In the genomic region with DNA sequence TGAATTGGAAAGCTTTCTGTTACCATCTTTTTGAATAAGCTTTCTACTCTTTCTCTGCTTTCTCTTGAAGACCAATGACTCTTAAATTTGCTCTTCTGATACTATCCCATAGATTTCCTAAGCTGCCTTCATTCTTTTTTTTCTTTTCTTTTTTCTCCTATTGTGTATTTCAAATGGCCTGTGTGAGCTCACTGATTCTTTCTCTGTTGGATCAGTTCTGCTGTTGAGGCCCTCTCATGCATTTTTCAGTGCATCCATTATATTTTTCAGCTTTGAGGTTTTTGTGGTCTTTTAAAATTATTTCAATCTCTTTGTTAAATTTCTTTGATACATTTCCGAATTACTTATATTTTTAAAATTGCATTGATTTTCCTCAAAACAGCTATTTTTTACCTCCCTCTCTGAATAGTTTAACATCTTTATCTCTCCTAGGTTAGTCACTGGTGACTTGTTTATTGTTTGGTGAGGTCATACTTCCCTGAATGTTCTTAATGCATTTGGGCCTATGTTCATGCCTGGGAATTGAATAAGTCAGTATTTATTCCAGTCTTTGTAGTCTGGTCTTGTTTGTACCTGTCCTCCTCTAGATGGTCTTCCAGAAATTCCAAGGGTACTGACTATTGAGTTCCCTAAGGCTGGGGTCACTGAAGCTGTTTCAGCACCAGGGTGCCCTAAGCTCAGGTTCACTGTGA, we compare ENCODE assay signal across 16 cellular contexts.
DNase-seq lines count a peak whose midpoint lies in the region; ATAC-seq and TF ChIP-seq lines count a peak whose summit lies in the region.
"Had no signal": no experiment of that assay in that cellular context is flagged by ENCODE, and none has a peak within 500 bp of the region (broad histone marks: within the 10 kb centered on the region; RNA-seq: fewer than 3 reads in every experiment).

No MANE protein-coding gene starts in this region.

- H3K27me3 ChIP-seq in mammary epithelial cell (ENCODE audit: insufficient read depth, low read length) (peaks cover 5% of the 10 kb centered on the region), RWPE2 (ENCODE audit: insufficient read depth, poor library complexity, severe bottlenecking) (peaks cover 28% of the 10 kb centered on the region), osteoblast (ENCODE audit: insufficient read depth, low read length) (peaks cover 38% of the 10 kb centered on the region), uterus (peaks cover 0 to 12% of the 10 kb centered on the region in 2 donors)
- H3K27me3 ChIP-seq: BLaER1 had no signal

- H3K9ac ChIP-seq in mammary epithelial cell (ENCODE audit: insufficient read depth, low read length) = no peak overlapping the region
- H3K9ac ChIP-seq: BLaER1 had no signal

- POLR2A ChIA-PET in MCF 10A (lab: Yijun Ruan, JAX) = no interaction called here

- peaks cover 5% of the 10 kb centered on the region for H3K36me3 Mint-ChIP-seq in MCF 10A (ENCODE audit: insufficient read depth, unreplicated experiment)
- no peaks in the 10 kb centered on the region for H3K36me3 Mint-ChIP-seq in T-helper 2 cell treated with Interferon-gamma antibody and Interleukin-4, amounts not matched to agents 5 μg/mL and 100 μg/mL, for 36 hours (ENCODE audit: low read depth)

- TF ChIP-seq POLR2A in uterus (IDR thresholded peaks at IDR 0.05) = no peak

- H3K9me3 Mint-ChIP-seq in MCF 10A (ENCODE audit: unreplicated experiment) = no peaks in the 10 kb centered on the region
- H3K9me3 Mint-ChIP-seq in T-helper 2 cell treated with Interferon-gamma antibody and Interleukin-4, amounts not matched to agents 5 μg/mL and 100 μg/mL, for 36 hours = peaks cover 8% of the 10 kb centered on the region

- intact Hi-C loops in mammary epithelial cell (cut with micrococcal nuclease) (loop anchor here (10.0 kb wide), 1 partner anchor 48 kb away; no protein-coding TSS in a partner anchor), MCF 10A (cut with micrococcal nuclease) (no loop called here), uterus (cut with DNase I; ENCODE audit: low total_unique reads) (no loop called here)

- H3K4me2 ChIP-seq in mammary epithelial cell (ENCODE audit: insufficient read depth, low read depth, low read length) = no peak overlapping the region
- H3K4me2 ChIP-seq in osteoblast (ENCODE audit: insufficient read depth, low read length) = no peak overlapping the region
- H3K4me2 ChIP-seq: BLaER1 had no signal

- H3K27ac ChIP-seq in mammary epithelial cell (ENCODE audit: insufficient read depth, low read depth, low read length) (no peak overlapping the region), RWPE2 (ENCODE audit: poor library complexity, severe bottlenecking) (no peak overlapping the region), epithelial cell of prostate (peak overlapping the region; percentile 47), osteoblast (ENCODE audit: low read depth, low read length) (no peak overlapping the region), uterus (no peak overlapping the region)
- H3K27ac ChIP-seq: 22Rv1, BLaER1 had no signal

- H4K20me1 ChIP-seq in mammary epithelial cell (ENCODE audit: insufficient read depth, low read length) = no peaks in the 10 kb centered on the region
- no peaks in the 10 kb centered on the region for H4K20me1 ChIP-seq in osteoblast (ENCODE audit: insufficient read depth, low read length)
- H4K20me1 ChIP-seq: BLaER1 had no signal

- 0 out of 3 replicates have a peak, but pooled peaks have one; percentile 19 for ATAC-seq in RWPE2 (ENCODE audit: low read depth)
- ATAC-seq: HCT116 had no signal

- H3K36me3 ChIP-seq in mammary epithelial cell (ENCODE audit: insufficient read depth, low read length) (no peaks in the 10 kb centered on the region), RWPE2 (ENCODE audit: low read depth) (no peaks in the 10 kb centered on the region), osteoblast (ENCODE audit: insufficient read depth, low read length) (no peaks in the 10 kb centered on the region), uterus (no peaks in the 10 kb centered on the region)
- H3K36me3 ChIP-seq: BLaER1 had no signal

- no peak overlapping the region for H3K27ac Mint-ChIP-seq in MCF 10A (ENCODE audit: low read depth, unreplicated experiment)
- no peak overlapping the region for H3K27ac Mint-ChIP-seq in T-helper 2 cell treated with Interferon-gamma antibody and Interleukin-4, amounts not matched to agents 5 μg/mL and 100 μg/mL, for 36 hours
- H3K27ac Mint-ChIP-seq: CD8-positive, alpha-beta memory T cell had no signal

- H3K27me3 Mint-ChIP-seq in MCF 10A (ENCODE audit: insufficient read depth, unreplicated experiment) = peaks cover 57% of the 10 kb centered on the region
- H3K27me3 Mint-ChIP-seq in T-helper 2 cell treated with Interferon-gamma antibody and Interleukin-4, amounts not matched to agents 5 μg/mL and 100 μg/mL, for 36 hours (ENCODE audit: low read depth) = peaks cover 37% of the 10 kb centered on the region

- H3K9me3 ChIP-seq in mammary epithelial cell (replicated peaks; ENCODE audit: insufficient read depth, low read length) (no peaks in the 10 kb centered on the region), RWPE2 (ENCODE audit: severe bottlenecking) (no peaks in the 10 kb centered on the region), osteoblast (ENCODE audit: low read depth, low read length) (no peaks in the 10 kb centered on the region), uterus (no peaks in the 10 kb centered on the region)

- no peak for TF ChIP-seq CTCF in mammary epithelial cell (conservative IDR thresholded peaks at IDR 0.05 in 1 of 2, IDR thresholded peaks at IDR 0.05 in 1 of 2; ENCODE audit: extremely low read depth in 1 of 2, insufficient read depth in 1 of 2, low read depth in 1 of 2, low read length in 2 of 2)
- TF ChIP-seq CTCF in MCF 10A (IDR thresholded peaks at IDR 0.05; ENCODE audit: unreplicated experiment) = no peak
- TF ChIP-seq CTCF in RWPE2 (IDR thresholded peaks at IDR 0.05; ENCODE audit: poor library complexity, severe bottlenecking) = no peak
- TF ChIP-seq CTCF in osteoblast (IDR thresholded peaks at IDR 0.05; ENCODE audit: extremely low read depth, low read depth, low read length) = no peak
- TF ChIP-seq CTCF in uterus (IDR thresholded peaks at IDR 0.05) = no peak

- DNase-seq in mammary epithelial cell (peak; percentile 45), MCF 10A (ENCODE audit: unreplicated experiment) (no peak), RWPE2 (ENCODE audit: low spot score) (no peak), epithelial cell of prostate (ENCODE audit: low read depth, low spot score) (peak; percentile 55), osteoblast (ENCODE audit: insufficient read length, low spot score, missing footprints) (peak; percentile 29), uterus (no peak), NCI-H82 treated with DMSO at 0.1 percent for 48 hours (lab: John Stamatoyannopoulos, UW; ENCODE audit: unreplicated experiment) (no peak)
- DNase-seq in T-helper 2 cell treated with Interferon-gamma antibody and Interleukin-4, amounts not matched to agents 5 μg/mL and 100 μg/mL, for 36 hours (ENCODE audit: low spot score) = no peak
- DNase-seq: AML-193; Caco-2; CD8-positive, alpha-beta memory T cell; DND-41; GF-D8 had no signal

- H3K4me1 ChIP-seq in mammary epithelial cell (ENCODE audit: insufficient read depth, low read length) = peaks cover 6% of the 10 kb centered on the region
- no peaks in the 10 kb centered on the region for H3K4me1 ChIP-seq in RWPE2 (ENCODE audit: insufficient read depth, poor library complexity, severe bottlenecking)
- H3K4me1 ChIP-seq in osteoblast (ENCODE audit: insufficient read depth, low read length) = no peaks in the 10 kb centered on the region
- no peaks in the 10 kb centered on the region for H3K4me1 ChIP-seq in uterus
- H3K4me1 ChIP-seq: BLaER1, Caco-2 had no signal

- H2AFZ ChIP-seq in mammary epithelial cell (ENCODE audit: low read depth, low read length) (no peak overlapping the region), osteoblast (ENCODE audit: low read length) (no peak overlapping the region)

- 100% methylated on average over 1 of the region's 1 CpG for WGBS in mammary epithelial cell (ENCODE audit: low coverage, missing lambda C conversion rate)

- no peak overlapping the region for H3K4me3 Mint-ChIP-seq in MCF 10A (ENCODE audit: unreplicated experiment)
- no peak overlapping the region for H3K4me3 Mint-ChIP-seq in T-helper 2 cell treated with Interferon-gamma antibody and Interleukin-4, amounts not matched to agents 5 μg/mL and 100 μg/mL, for 36 hours
- H3K4me3 Mint-ChIP-seq: CD8-positive, alpha-beta memory T cell had no signal

- BruUV-seq in mammary epithelial cell (replicated peaks; lab: Mats Ljungman, UMichigan) = no TSS peak
- BruUV-seq in MCF 10A (replicated peaks; lab: Mats Ljungman, UMichigan) = no TSS peak

- H3K4me3 ChIP-seq in mammary epithelial cell (replicated peaks in 1 of 3; ENCODE audit: insufficient read depth in 1 of 3, low read depth in 2 of 3, low read length in 3 of 3) (no peak overlapping the region), RWPE2 (ENCODE audit: severe bottlenecking) (no peak overlapping the region), osteoblast (ENCODE audit: insufficient read depth, low read length) (no peak overlapping the region), uterus (no peak overlapping the region)
- H3K4me3 ChIP-seq: BLaER1 had no signal

- no peaks in the 10 kb centered on the region for H3K79me2 ChIP-seq in mammary epithelial cell (ENCODE audit: insufficient read depth, low read length)
- H3K79me2 ChIP-seq in osteoblast (ENCODE audit: insufficient read depth, low read length) = no peaks in the 10 kb centered on the region

- CTCF ChIA-PET in mammary epithelial cell (lab: Charles Lee; ENCODE audit: low non-redundant PET) (interaction anchor here (0.7 kb wide), 1 partner anchor 458 kb away, joined by 10 read pairs; no protein-coding TSS in a partner anchor), MCF 10A (lab: Yijun Ruan, JAX) (no interaction called here)

- dilution Hi-C loops in mammary epithelial cell (cut with HindIII; ENCODE audit: low sequenced_read_pairs) = no loop called here

- in situ Hi-C loops in mammary epithelial cell (cut with MboI; ENCODE audit: low sequenced_read_pairs in 2 of 2) = no loop called here

- H3K4me1 Mint-ChIP-seq in MCF 10A (ENCODE audit: insufficient read depth, unreplicated experiment) = no peaks in the 10 kb centered on the region
- no peaks in the 10 kb centered on the region for H3K4me1 Mint-ChIP-seq in T-helper 2 cell treated with Interferon-gamma antibody and Interleukin-4, amounts not matched to agents 5 μg/mL and 100 μg/mL, for 36 hours (ENCODE audit: low read depth)
- H3K4me1 Mint-ChIP-seq: CD8-positive, alpha-beta memory T cell had no signal

Comparison
In these comparisons a context has a peak if more than half of its experiments do, and no peak if none do; other contexts are left out.
1. DNase-seq: peak in mammary epithelial cell (single experiment), epithelial cell of prostate (single experiment) and osteoblast (single experiment); none in MCF 10A (single experiment), RWPE2 (single experiment), uterus (0 of 2), T-helper 2 cell treated with Interferon-gamma antibody and Interleukin-4, amounts not matched to agents 5 μg/mL and 100 μg/mL, for 36 hours (single experiment) and NCI-H82 treated with DMSO at 0.1 percent for 48 hours (single experiment).